ENCODE assay signal across 26 cellular contexts in the genomic region with DNA sequence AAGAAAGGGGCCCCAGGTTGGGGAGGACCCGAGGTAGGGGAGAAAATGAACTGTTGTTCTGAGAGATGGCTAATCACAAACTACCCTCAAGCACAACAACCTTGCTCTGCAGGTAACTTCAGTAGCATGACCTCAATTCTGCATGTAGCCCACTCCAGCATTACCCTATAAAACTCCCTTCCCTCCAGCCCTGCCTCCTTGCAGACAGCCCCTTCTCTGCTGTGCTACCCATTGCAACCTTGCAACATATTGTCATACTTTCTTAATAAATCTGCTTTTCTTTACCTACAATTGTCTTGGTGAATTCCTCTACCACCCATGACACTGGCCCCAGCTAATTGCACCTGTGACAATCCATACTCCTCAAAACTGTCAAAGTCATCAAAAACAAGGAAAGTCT.
"Had no signal": no experiment of that assay in that cellular context is flagged by ENCODE, and none has a peak within 500 bp of the region (broad histone marks: within the 10 kb centered on the region; RNA-seq: fewer than 3 reads in every experiment).

No MANE protein-coding gene starts in this region.

- H3K27ac Mint-ChIP-seq: dendritic cell treated with granulocyte-macrophage colony-stimulating factor and Interleukin-4, amounts not matched to agents 40 ng/mL and 50 ng/mL, for 4 days; immature natural killer cell; natural killer cell treated with Interleukin-12 subunit alpha and Interleukin-12 subunit beta and Interleukin-15 and Interleukin-18, amount 100 ng/mL, for 72 hours; stimulated activated naive CD8-positive, alpha-beta T cell treated with anti-CD3 and anti-CD28 coated beads, Interleukin-15, amount 100 ng/mL, for 72 hours had no signal

- H3K4me3 Mint-ChIP-seq: dendritic cell treated with granulocyte-macrophage colony-stimulating factor and Interleukin-4, amounts not matched to agents 40 ng/mL and 50 ng/mL, for 4 days; immature natural killer cell; natural killer cell treated with Interleukin-12 subunit alpha and Interleukin-12 subunit beta and Interleukin-15 and Interleukin-18, amount 100 ng/mL, for 72 hours; neural crest cell; stimulated activated naive CD8-positive, alpha-beta T cell treated with anti-CD3 and anti-CD28 coated beads, Interleukin-15, amount 100 ng/mL, for 72 hours had no signal

- H3K9me3 Mint-ChIP-seq: dendritic cell treated with granulocyte-macrophage colony-stimulating factor and Interleukin-4, amounts not matched to agents 40 ng/mL and 50 ng/mL, for 4 days had no signal

- ATAC-seq: left colon; lower lobe of right lung; natural killer cell treated with Interleukin-12 subunit alpha and Interleukin-12 subunit beta and Interleukin-15 and Interleukin-18, amount 100 ng/mL, for 72 hours; pancreas; sciatic nerve; stimulated activated naive CD8-positive, alpha-beta T cell treated with anti-CD3 and anti-CD28 coated beads, Interleukin-15, amount 100 ng/mL, for 72 hours had no signal

- DNase-seq: cerebellar nuclear complex; effector memory CD4-positive, alpha-beta T cell; erythroblast; hypothalamus; immature natural killer cell; islet precursor cell; kidney glomerular epithelial cell; left colon; left ventricle myocardium inferior; lower lobe of right lung; pancreas; retina; stimulated activated CD4-positive, alpha-beta T cell treated with anti-CD3 and anti-CD28 coated beads, Interleukin-12 subunit alpha, Interleukin-12 subunit beta, amount 100 ng/mL, for 4 hours; stimulated activated CD4-positive, alpha-beta T cell treated with anti-CD3 and anti-CD28 coated beads, Interleukin-1b, Interleukin-23, amount 100 ng/mL, for 48 hours; stimulated activated CD4-positive, alpha-beta T cell treated with anti-CD3 and anti-CD28 coated beads, Interleukin-4, amount 100 ng/mL, for 1 hour; stimulated activated CD8-positive, alpha-beta memory T cell treated with anti-CD3 and anti-CD28 coated beads, Interleukin-4, amount 100 ng/mL, for 48 hours; stimulated activated naive CD4-positive, alpha-beta T cell; stimulated activated naive CD8-positive, alpha-beta T cell treated with anti-CD3 and anti-CD28 coated beads, Interleukin-15, amount 100 ng/mL, for 72 hours; thyroid gland; trophoblast cell had no signal

- H3K36me3 ChIP-seq: left ventricle myocardium inferior, lower lobe of right lung, neutrophil, pancreas, thyroid gland had no signal

- H3K4me3 ChIP-seq: left ventricle myocardium inferior, lower lobe of right lung, pancreas, smooth muscle cell, thyroid gland had no signal

- H3K27me3 ChIP-seq: thyroid gland had no signal

- H3K4me1 Mint-ChIP-seq: immature natural killer cell; neural crest cell; stimulated activated naive CD8-positive, alpha-beta T cell treated with anti-CD3 and anti-CD28 coated beads, Interleukin-15, amount 100 ng/mL, for 72 hours had no signal

- H3K9me3 ChIP-seq: lower lobe of right lung, neutrophil, pancreas, thyroid gland had no signal

- H3K27ac ChIP-seq: left ventricle myocardium inferior, lower lobe of right lung, neutrophil, pancreas, thyroid gland had no signal

- H3K4me1 ChIP-seq: left ventricle myocardium inferior, lower lobe of right lung, pancreas, thyroid gland had no signal
